10 cellular contexts compared by ENCODE assay signal in genomic region chr15:92443381-92443780, GRCh38. TPM values are rescaled to one million over a fixed set of nuclear protein-coding genes. Genes with fewer than 3 reads are reported as not detected.
"Had no signal": no experiment of that assay in that cellular context is flagged by ENCODE, and none has a peak within 500 bp of the region (broad histone marks: within the 10 kb centered on the region; RNA-seq: fewer than 3 reads in every experiment).

No MANE protein-coding gene starts in this region.

- H3K4me2 ChIP-seq: GM23338 had no signal

- H3K9me3 ChIP-seq: HAP-1 had no signal

- H3K27ac ChIP-seq: GM23248 had no signal

- H3K4me3 Mint-ChIP-seq: GM23338, H9, HFFc6 had no signal

- H3K9me3 Mint-ChIP-seq: GM23338, H9, HFFc6 had no signal

- ATAC-seq: GM23338, HCT116 had no signal

- DNase-seq: GM23248, GOT3, H7, H9, HCEC 1CT, HFFc6 had no signal

- H3K9ac ChIP-seq: GM23248 had no signal

- H3K4me3 ChIP-seq: GM23248, GM23338, HAP-1 had no signal

- FAIRE-seq: H54 had no signal

- H2AFZ ChIP-seq: GM23248, GM23338 had no signal

- H3K4me1 Mint-ChIP-seq: H9 had no signal

- H3K4me1 ChIP-seq: HAP-1 had no signal

- H3K27ac Mint-ChIP-seq: GM23338, H9, HFFc6 had no signal

RNA-seq across cellular contexts. Expression of gene ST8SIA2, which starts 49.7 kb away (rescaled TPM):
- total RNA-seq: GM23248 had no signal
- polyA plus RNA-seq: GM23248 had no signal
